1 cellular context compared by ENCODE assay signal in the genomic region with DNA sequence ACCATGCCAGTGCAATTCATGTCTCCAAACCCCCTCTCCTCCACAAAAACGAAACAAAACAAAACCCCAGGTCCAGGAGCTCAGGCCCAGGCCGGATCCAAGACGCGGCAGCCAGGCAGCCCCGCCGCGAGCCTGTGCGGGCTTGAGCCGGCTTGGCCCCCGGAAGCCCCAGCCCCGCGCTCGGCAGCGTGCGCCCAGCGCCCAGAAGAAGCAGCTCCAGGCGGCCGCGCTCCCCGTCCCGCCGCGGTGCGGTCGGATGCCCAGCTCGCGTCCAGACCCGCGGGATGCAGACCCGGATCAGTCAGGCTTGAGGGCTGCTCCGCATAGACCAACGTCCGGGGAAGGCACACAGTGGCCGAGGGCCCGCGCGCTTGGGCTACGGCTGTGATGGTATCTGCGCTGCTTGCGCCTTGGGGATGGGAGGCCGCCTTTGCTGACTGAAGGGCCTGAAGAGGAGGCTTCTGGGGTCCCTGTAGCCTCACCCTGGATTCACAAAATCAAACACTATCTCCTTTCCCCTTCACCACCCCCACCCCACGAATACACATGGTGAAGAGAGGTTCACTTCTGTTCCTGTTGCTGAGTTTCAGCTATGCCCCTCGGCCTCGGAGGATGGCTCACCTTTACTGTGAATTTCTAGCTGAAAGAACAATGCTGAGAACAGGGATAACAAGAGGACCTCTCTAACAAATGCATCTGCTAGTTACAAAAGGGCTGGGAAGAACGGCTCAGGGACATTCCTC.
TF ChIP-seq lines count a peak whose summit lies in the region.

No MANE protein-coding gene starts in this region.

TF ChIP-seq in H1, 55 proteins besides CTCF, POLR2A, EP300 and RAD21:
- TF ChIP-seq CREB1 (IDR thresholded peaks at IDR 0.05): no peak
- TF ChIP-seq, protein P1, sequence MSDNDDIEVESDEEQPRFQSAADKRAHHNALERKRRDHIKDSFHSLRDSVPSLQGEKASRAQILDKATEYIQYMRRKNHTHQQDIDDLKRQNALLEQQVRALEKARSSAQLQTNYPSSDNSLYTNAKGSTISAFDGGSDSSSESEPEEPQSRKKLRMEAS (IDR thresholded peaks at IDR 0.05): no peak; the same call in none of the 2 replicates
- TF ChIP-seq HDAC2 (IDR thresholded peaks at IDR 0.05; ENCODE audit: borderline replicate concordance in 1 of 2, low read depth in 2 of 2, low read length in 2 of 2): no peak
- TF ChIP-seq CBX8 (IDR thresholded peaks at IDR 0.05; ENCODE audit: borderline replicate concordance, low read depth, low read length): peak; percentile 68; the same call in 1 of the 2 replicates
- no peak for TF ChIP-seq POLR2AphosphoS5 (IDR thresholded peaks at IDR 0.05; ENCODE audit: low read depth, low read length)
- no peak for TF ChIP-seq POU5F1 (IDR thresholded peaks at IDR 0.05; ENCODE audit: low read depth, low read length)
- no peak for TF ChIP-seq CEBPB (IDR thresholded peaks at IDR 0.05; ENCODE audit: low read depth, low read length)
- no peak for TF ChIP-seq NANOG (IDR thresholded peaks at IDR 0.05; ENCODE audit: insufficient read depth, low read depth, low read length, poor library complexity, severe bottlenecking)
- no peak for TF ChIP-seq SIN3A (conservative IDR thresholded peaks at IDR 0.05 in 1 of 2, IDR thresholded peaks at IDR 0.05 in 1 of 2; ENCODE audit: low read depth in 1 of 2, low read length in 2 of 2)
- TF ChIP-seq TCF12 (IDR thresholded peaks at IDR 0.05; ENCODE audit: low read depth, low read length): no peak
- TF ChIP-seq RFX5 (IDR thresholded peaks at IDR 0.05; ENCODE audit: borderline replicate concordance, low read depth, low read length): no peak
- no peak for TF ChIP-seq GTF2F1 (IDR thresholded peaks at IDR 0.05; ENCODE audit: borderline replicate concordance, low read depth, low read length)
- peak; percentile 98 for TF ChIP-seq RNF2 (IDR thresholded peaks at IDR 0.05; ENCODE audit: borderline replicate concordance, low read depth, low read length, missing control alignments, poor library complexity, severe bottlenecking)
- TF ChIP-seq EZH2 (IDR thresholded peaks at IDR 0.05; ENCODE audit: low read depth, low read length, severe bottlenecking): peak; percentile 100
- no peak for TF ChIP-seq ASH2L (IDR thresholded peaks at IDR 0.05; ENCODE audit: low read length)
- no peak for TF ChIP-seq SRF (IDR thresholded peaks at IDR 0.05; ENCODE audit: low read depth, low read length)
- TF ChIP-seq SUZ12 (IDR thresholded peaks at IDR 0.05; ENCODE audit: low read length): peak; percentile 100
- TF ChIP-seq CTBP2 (IDR thresholded peaks at IDR 0.05; ENCODE audit: borderline replicate concordance, insufficient read depth, insufficient read length, low read length): peak; percentile 67
